ENCODE assay signal across 7 cellular contexts in the genomic region with DNA sequence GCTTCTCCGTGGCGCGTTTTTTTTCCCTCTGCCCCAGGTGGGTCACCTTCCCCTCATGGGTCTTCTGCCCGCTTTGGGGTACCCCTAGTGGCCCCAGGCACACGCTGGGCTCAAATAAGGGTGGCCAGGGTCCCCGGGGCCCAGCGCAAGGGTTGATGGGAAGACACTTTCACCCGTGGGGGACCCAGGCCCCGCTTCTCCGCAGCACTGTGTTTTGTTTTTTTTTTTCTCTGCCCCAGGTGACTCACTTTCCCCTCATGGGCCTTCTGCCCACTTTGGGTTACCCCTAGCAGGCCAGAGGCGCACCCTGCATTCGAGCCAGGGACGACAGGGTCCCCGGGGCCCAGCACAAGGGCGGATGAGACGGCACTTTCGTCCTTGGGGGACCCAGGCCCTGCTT.
A peak's percentile ranks its signal among the peaks of the same experiment; 100 is the strongest.
DNase-seq lines count a peak whose midpoint lies in the region; ATAC-seq and TF ChIP-seq lines count a peak whose summit lies in the region.
"Not testable (repeated sequence)": the region's sequence is repeated elsewhere in the genome, so short reads cannot be mapped to it uniquely, and the experiment has no call there.

No MANE protein-coding gene starts in this region.

- not testable (repeated sequence) for H3K4me3 ChIP-seq in astrocyte of the spinal cord (ENCODE audit: low read depth, low read length); spleen

- ATAC-seq in left ventricle myocardium superior = not testable (repeated sequence)

- peak; percentile 0 for DNase-seq in M059J (ENCODE audit: low read depth)
- DNase-seq in astrocyte of the spinal cord (ENCODE audit: low read depth, low spot score) = peak; percentile 0
- DNase-seq in glomerular visceral epithelial cell (ENCODE audit: extremely low spot score) = peak; percentile 0
- DNase-seq in left ventricle myocardium superior = peak; percentile 11
- peak; percentile 0 for DNase-seq in kidney tubule cell (ENCODE audit: low spot score)
- peak; percentile 0 for DNase-seq in medulla oblongata (ENCODE audit: extremely low spot score)
- DNase-seq in spleen = peak; percentile 58

- intact Hi-C loops in left ventricle myocardium superior (cut with micrococcal nuclease); spleen (cut with DNase I; ENCODE audit: low total_unique reads): not testable (repeated sequence)

- TF ChIP-seq CTCF in astrocyte of the spinal cord (IDR thresholded peaks at IDR 0.05; ENCODE audit: low read depth, low read length); spleen (IDR thresholded peaks at IDR 0.05 in 8 of 11, conservative IDR thresholded peaks at IDR 0.05 in 3 of 11): not testable (repeated sequence)

- not testable (repeated sequence) for H3K27ac ChIP-seq in spleen

- in situ Hi-C loops in astrocyte of the spinal cord (cut with HindIII; ENCODE audit: low sequenced_read_pairs) = not testable (repeated sequence)

- not testable (repeated sequence) for H3K4me1 ChIP-seq in spleen

- not testable (repeated sequence) for H3K36me3 ChIP-seq in spleen

- H3K9me3 ChIP-seq in spleen = not testable (repeated sequence)

- not testable (repeated sequence) for TF ChIP-seq POLR2A in spleen (IDR thresholded peaks at IDR 0.05)

- 91 to 97% (median 93%) methylated on average over 14 to 17 of the region's 17 CpGs for WGBS in spleen, 5 donors

- not testable (repeated sequence) for H3K27me3 ChIP-seq in spleen (replicated peaks in 1 of 7)

Comparison
In these comparisons a context has a peak if more than half of its experiments do, and no peak if none do; other contexts are left out.
1. DNase-seq: peak in every context shown above with its lines; median percentile 58 in spleen; 11 in left ventricle myocardium superior; 0 in M059J; 0 in astrocyte of the spinal cord; 0 in glomerular visceral epithelial cell; 0 in kidney tubule cell; 0 in medulla oblongata.